Comparison of ENCODE assay signal across 6 cellular contexts in genomic region chr7:68324621-68325020, GRCh38.
"Had no signal": no experiment of that assay in that cellular context is flagged by ENCODE, and none has a peak within 500 bp of the region (broad histone marks: within the 10 kb centered on the region; RNA-seq: fewer than 3 reads in every experiment).

No MANE protein-coding gene starts in this region.

- DNase-seq: IMR-90, KBM-7, KG1 had no signal

- FAIRE-seq: HTR-8/SVneo had no signal

- H3K9ac ChIP-seq: KMS-11 had no signal

- H3K4me2 ChIP-seq: KMS-11 had no signal

- H3K27ac ChIP-seq: HL-60, KMS-11 had no signal
